In genomic region chr16:81832801-81833547, GRCh38 we compare ENCODE assay signal across 1 cellular context.
TF ChIP-seq lines count a peak whose summit lies in the region.

No MANE protein-coding gene starts in this region.

TF ChIP-seq in SK-N-SH treated with all-trans-retinoic acid at 6 μM for 48 hours, 23 proteins besides CTCF, POLR2A, EP300 and RAD21 (continued from another document):
- TF ChIP-seq TSHZ2 (CRISPR knock-in tag; IDR thresholded peaks at IDR 0.05) (no peak), ZNF70 (CRISPR knock-in tag; IDR thresholded peaks at IDR 0.05) (no peak), CSDC2 (CRISPR knock-in tag; IDR thresholded peaks at IDR 0.05) (no peak), ESRRG (CRISPR knock-in tag; IDR thresholded peaks at IDR 0.05) (no peak), SNAI2 (CRISPR knock-in tag; IDR thresholded peaks at IDR 0.05) (no peak), PATZ1 (CRISPR knock-in tag; IDR thresholded peaks at IDR 0.05; ENCODE audit: borderline replicate concordance) (no peak), RARB (CRISPR knock-in tag; IDR thresholded peaks at IDR 0.05) (no peak)
TF ChIP-seq in SK-N-SH treated with all-trans-retinoic acid at 6 μM for 48 hours: peak in this region for 0.
